In genomic region chr3:169966951-169967915, GRCh38 we compare ENCODE assay signal across 9 cellular contexts. TPM values are rescaled to one million over a fixed set of nuclear protein-coding genes. Genes with fewer than 3 reads are reported as not detected.
A peak's percentile ranks its signal among the peaks of the same experiment; 100 is the strongest.
DNase-seq lines count a peak whose midpoint lies in the region; ATAC-seq lines count a peak whose summit lies in the region.
"Had no signal": no experiment of that assay in that cellular context is flagged by ENCODE, and none has a peak within 500 bp of the region (broad histone marks: within the 10 kb centered on the region; RNA-seq: fewer than 3 reads in every experiment).

No MANE protein-coding gene starts in this region.

- ATAC-seq in HG02678 (IDR thresholded peaks at IDR 0.05; ENCODE audit: unreplicated experiment), result peak; percentile 31
- peak; percentile 67 for ATAC-seq in left colon

- peak; percentile 48 for DNase-seq in NCI-H2196 (lab: John Stamatoyannopoulos, UW; ENCODE audit: unreplicated experiment)
- DNase-seq in NCI-H2196 treated with DMSO at 0.1 percent for 48 hours (lab: John Stamatoyannopoulos, UW; ENCODE audit: unreplicated experiment), result no peak
- DNase-seq in NCI-H1105 (lab: John Stamatoyannopoulos, UW), result peak; percentile 72
- DNase-seq in activated CD4-positive, CD25-positive, alpha-beta regulatory T cell treated with anti-CD3 and anti-CD28 coated beads, Interleukin-2, amount 50 U/mL, for 16 hours (ENCODE audit: low read depth, low spot score), result peak; percentile 2
- peak; percentile 43 for DNase-seq in dedifferentiated amniotic fluid mesenchymal stem cell (ENCODE audit: extremely low spot score)
- peak in 1 of 2 donors; percentile 47 for DNase-seq in left colon
- DNase-seq in stimulated activated CD4-positive, alpha-beta T cell treated with anti-CD3 and anti-CD28 coated beads, Interleukin-1b, Interleukin-23, amount 100 ng/mL, for 48 hours, result peak; percentile 10

- intact Hi-C loops in left colon (cut with DNase I, micrococcal nuclease), result loop anchor here in 1 of 2 donors (5.0 to 10.0 kb wide), 2 partner anchors 102 to 205 kb away; partner anchors contain the start of gene LRRC31

RNA-seq across cellular contexts. Expression of gene SEC62, which starts 0.6 kb away (rescaled TPM):
- total RNA-seq in left colon, result 10 to 100 TPM; 80.8 to 87.0 TPM

RNA-seq across cellular contexts. Expression of gene SAMD7, which starts 55.9 kb away (rescaled TPM):
- total RNA-seq in left colon, result not detected
- total RNA-seq: subcutaneous adipose tissue had no signal
